19 cellular contexts compared by ENCODE assay signal in the genomic region with DNA sequence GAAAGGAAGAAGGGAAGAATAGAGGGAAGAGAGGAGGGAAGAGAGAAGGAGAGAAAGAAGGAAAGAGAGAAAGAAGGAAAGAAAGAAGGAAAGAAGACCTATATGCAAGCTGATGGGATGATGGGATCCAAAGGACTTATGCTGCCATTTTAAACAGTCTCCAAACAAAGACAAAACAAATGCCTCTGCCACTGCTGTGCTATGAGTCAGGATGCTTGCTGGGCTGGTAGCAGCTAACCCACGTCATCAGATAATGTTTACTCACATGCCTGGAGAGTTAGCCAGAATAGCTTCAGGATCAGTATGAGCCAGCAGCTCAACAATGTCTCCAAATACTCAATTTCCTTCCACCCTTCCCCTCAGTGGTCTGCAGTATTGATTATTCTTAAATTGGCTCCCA. TPM values are rescaled to one million over a fixed set of nuclear protein-coding genes. Genes with fewer than 3 reads are reported as not detected.
A peak's percentile ranks its signal among the peaks of the same experiment; 100 is the strongest.
DNase-seq lines count a peak whose midpoint lies in the region; ATAC-seq and TF ChIP-seq lines count a peak whose summit lies in the region.
"Had no signal": no experiment of that assay in that cellular context is flagged by ENCODE, and none has a peak within 500 bp of the region (broad histone marks: within the 10 kb centered on the region; RNA-seq: fewer than 3 reads in every experiment).

No MANE protein-coding gene starts in this region.

- no peaks in the 10 kb centered on the region for H3K4me1 ChIP-seq in left lung
- H3K4me1 ChIP-seq: spleen had no signal

- H3K4me3 ChIP-seq in left lung: no peak overlapping the region
- H3K4me3 ChIP-seq: spleen had no signal

- peaks cover 36% of the 10 kb centered on the region for H3K36me3 Mint-ChIP-seq in activated T-cell treated with anti-CD3 and anti-CD28 coated beads, Interleukin-2, amount 50 U/mL, for 24 hours (ENCODE audit: low read depth)
- H3K36me3 Mint-ChIP-seq: type B pancreatic cell had no signal

- intact Hi-C loops in left lung (cut with DNase I): no loop called here

- no peaks in the 10 kb centered on the region for H3K36me3 ChIP-seq in left lung
- H3K36me3 ChIP-seq: spleen had no signal

- H3K27ac Mint-ChIP-seq in activated T-cell treated with anti-CD3 and anti-CD28 coated beads, Interleukin-2, amount 50 U/mL, for 24 hours: no peak overlapping the region
- H3K27ac Mint-ChIP-seq: activated T-helper 2 cell treated with anti-CD3 and anti-CD28 coated beads, Interferon-gamma antibody, Interleukin-2, Interleukin-4, amounts not matched to agents 10 μg/mL and 5 μg/mL and 100 μg/mL, durations not matched to agents 14 hours and 24 hours and 36 hours; naive thymus-derived CD8-positive, alpha-beta T cell; progenitor cell of endocrine pancreas; type B pancreatic cell had no signal

- H3K27ac ChIP-seq in left lung: no peak overlapping the region
- H3K27ac ChIP-seq: spleen had no signal

- no peak for TF ChIP-seq CTCF in left lung (IDR thresholded peaks at IDR 0.05)

- no peaks in the 10 kb centered on the region for H3K4me1 Mint-ChIP-seq in activated T-cell treated with anti-CD3 and anti-CD28 coated beads, Interleukin-2, amount 50 U/mL, for 24 hours (ENCODE audit: low read depth)
- H3K4me1 Mint-ChIP-seq: naive thymus-derived CD8-positive, alpha-beta T cell had no signal

- no peak overlapping the region for H3K4me3 Mint-ChIP-seq in activated T-cell treated with anti-CD3 and anti-CD28 coated beads, Interleukin-2, amount 50 U/mL, for 24 hours
- H3K4me3 Mint-ChIP-seq: naive thymus-derived CD8-positive, alpha-beta T cell; type B pancreatic cell had no signal

- H3K27me3 Mint-ChIP-seq in activated T-cell treated with anti-CD3 and anti-CD28 coated beads, Interleukin-2, amount 50 U/mL, for 24 hours: no peaks in the 10 kb centered on the region
- H3K27me3 Mint-ChIP-seq: progenitor cell of endocrine pancreas, type B pancreatic cell had no signal

- no peaks in the 10 kb centered on the region for H3K27me3 ChIP-seq in left lung
- H3K27me3 ChIP-seq: spleen had no signal

- peaks cover 8 to 100% of the 10 kb centered on the region in 2 donors for H3K9me3 ChIP-seq in left lung

- peaks cover 48% of the 10 kb centered on the region for H3K9me3 Mint-ChIP-seq in activated T-cell treated with anti-CD3 and anti-CD28 coated beads, Interleukin-2, amount 50 U/mL, for 24 hours

- DNase-seq in Daoy (ENCODE audit: low read depth) (peak; percentile 61), LHCN-M2 (ENCODE audit: low read depth) (peak; percentile 50), amniotic stem cell (lab: John Stamatoyannopoulos, UW) (peak; percentile 0), iris pigment epithelial cell (ENCODE audit: low read depth) (peak; percentile 61), left lung (no peak), NCI-H2081 (lab: John Stamatoyannopoulos, UW) (no peak)
- DNase-seq in activated T-cell treated with anti-CD3 and anti-CD28 coated beads, Interleukin-2, amount 50 U/mL, for 24 hours: no peak
- DNase-seq: amygdala; C1 segment of cervical spinal cord; DND-41; naive thymus-derived CD8-positive, alpha-beta T cell; NCI-H146; NCI-H510A; spleen; stimulated activated naive CD4-positive, alpha-beta T cell had no signal

- ATAC-seq in GM21619 (IDR thresholded peaks at IDR 0.05; ENCODE audit: unreplicated experiment) (no peak), left lung (no peak)
- ATAC-seq: naive thymus-derived CD8-positive, alpha-beta T cell had no signal

RNA-seq across cellular contexts. Expression of a gene that starts 12.0 kb away (rescaled TPM):
- total RNA-seq in Daoy (2014; rRNA removed; shearing (Covaris generic)): 23.9 and 30.7 TPM in 2 replicates
- total RNA-seq in LHCN-M2 (2014; rRNA removed) (12.2 and 12.7 TPM in 2 replicates), left lung (10 to 100 TPM; 19.9 to 25.9 TPM)
- polyA plus RNA-seq in LHCN-M2 (2012): 7.6 TPM

RNA-seq across cellular contexts. Expression of a gene that starts 20.3 kb away (rescaled TPM):
- 1.3 and 1.8 TPM in 2 replicates for total RNA-seq in Daoy (2014; rRNA removed; shearing (Covaris generic))
- total RNA-seq in LHCN-M2 (2014; rRNA removed): 10.5 and 11.8 TPM in 2 replicates
- polyA plus RNA-seq in LHCN-M2 (2012): 5.1 TPM
- total RNA-seq in left lung: 10 to 100 TPM in 1 of 2 donors, 1 to 10 TPM in 1; 7.9 to 11.7 TPM

RNA-seq across cellular contexts. Expression of a gene that starts 57.9 kb away (rescaled TPM):
- 71.7 and 90.7 TPM in 2 replicates for total RNA-seq in Daoy (2014; rRNA removed; shearing (Covaris generic))
- 43.8 and 49.2 TPM in 2 replicates for total RNA-seq in LHCN-M2 (2014; rRNA removed)
- 24.1 TPM for polyA plus RNA-seq in LHCN-M2 (2012)
- total RNA-seq in left lung: 10 to 100 TPM; 23.8 to 25.4 TPM

Comparison
In these comparisons a context has a peak if more than half of its experiments do, and no peak if none do; other contexts are left out.
1. DNase-seq: peak in Daoy (single experiment), LHCN-M2 (single experiment), amniotic stem cell (single experiment) and iris pigment epithelial cell (single experiment); none in left lung (0 of 2), activated T-cell treated with anti-CD3 and anti-CD28 coated beads, Interleukin-2, amount 50 U/mL, for 24 hours (single experiment) and NCI-H2081 (0 of 2).